Comparison of ENCODE assay signal across 9 cellular contexts in the genomic region with DNA sequence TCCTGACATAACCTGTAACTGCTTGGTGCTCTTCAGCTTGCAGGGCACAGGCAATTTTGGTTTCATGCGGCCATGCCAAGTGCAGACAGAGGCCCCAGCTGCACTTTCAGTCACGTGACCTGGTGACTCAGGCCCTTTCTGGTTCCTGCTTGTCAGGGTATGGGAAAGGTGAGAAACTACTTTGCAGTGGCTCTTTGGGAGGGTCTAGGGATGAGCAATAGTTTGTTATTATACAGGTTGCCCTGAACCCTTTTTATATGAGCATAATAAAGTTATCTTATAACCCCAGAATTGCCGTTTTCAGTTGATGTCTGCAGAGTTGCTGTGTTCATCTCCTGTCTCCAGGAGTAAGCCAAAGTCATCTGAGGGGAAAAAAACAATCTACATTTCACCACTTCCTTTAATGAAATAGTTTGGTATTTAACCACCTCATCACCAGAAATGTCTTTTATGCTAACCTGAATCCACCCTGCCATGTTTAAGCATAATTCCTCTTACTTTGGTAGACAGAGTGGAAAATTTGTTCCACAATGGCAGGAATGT. TPM values are rescaled to one million over a fixed set of nuclear protein-coding genes. Genes with fewer than 3 reads are reported as not detected.
DNase-seq lines count a peak whose midpoint lies in the region; ATAC-seq and TF ChIP-seq lines count a peak whose summit lies in the region.
"Had no signal": no experiment of that assay in that cellular context is flagged by ENCODE, and none has a peak within 500 bp of the region (broad histone marks: within the 10 kb centered on the region; RNA-seq: fewer than 3 reads in every experiment).

No MANE protein-coding gene starts in this region.

- peak; percentile 72 for ATAC-seq in GM18520 (IDR thresholded peaks at IDR 0.05; ENCODE audit: unreplicated experiment)
- peak; percentile 58 for ATAC-seq in HG03520 (IDR thresholded peaks at IDR 0.05; ENCODE audit: unreplicated experiment)
- peak; percentile 92 for ATAC-seq in left colon
- ATAC-seq in GM21737 (IDR thresholded peaks at IDR 0.05; ENCODE audit: unreplicated experiment): no peak

- H3K27ac Mint-ChIP-seq in T-helper 2 cell treated with Interferon-gamma antibody and Interleukin-4, amounts not matched to agents 5 μg/mL and 100 μg/mL, for 36 hours: peak overlapping the region; percentile 21
- H3K27ac Mint-ChIP-seq: IgD-negative memory B cell had no signal

- H3K9me3 Mint-ChIP-seq in T-helper 2 cell treated with Interferon-gamma antibody and Interleukin-4, amounts not matched to agents 5 μg/mL and 100 μg/mL, for 36 hours: peaks cover 3% of the 10 kb centered on the region

- intact Hi-C loops in adrenal gland (cut with DNase I) (no loop called here), left colon (cut with DNase I, micrococcal nuclease) (no loop called here)

- no peak overlapping the region for H3K4me3 ChIP-seq in adrenal gland

- H3K36me3 ChIP-seq in adrenal gland (replicated peaks in 1 of 2): no peaks in the 10 kb centered on the region

- H3K4me1 ChIP-seq in adrenal gland (replicated peaks in 1 of 2): peaks cover 0 to 4% of the 10 kb centered on the region in 2 donors

- no peak overlapping the region for H3K27ac ChIP-seq in adrenal gland

- H3K36me3 Mint-ChIP-seq in T-helper 2 cell treated with Interferon-gamma antibody and Interleukin-4, amounts not matched to agents 5 μg/mL and 100 μg/mL, for 36 hours (ENCODE audit: low read depth): no peaks in the 10 kb centered on the region

- peaks cover 8% of the 10 kb centered on the region for H3K4me1 Mint-ChIP-seq in T-helper 2 cell treated with Interferon-gamma antibody and Interleukin-4, amounts not matched to agents 5 μg/mL and 100 μg/mL, for 36 hours (ENCODE audit: low read depth)

- no peak for TF ChIP-seq CTCF in adrenal gland (IDR thresholded peaks at IDR 0.05)

- H3K27me3 Mint-ChIP-seq in T-helper 2 cell treated with Interferon-gamma antibody and Interleukin-4, amounts not matched to agents 5 μg/mL and 100 μg/mL, for 36 hours (ENCODE audit: low read depth): peaks cover 21% of the 10 kb centered on the region

- peaks cover 0 to 4% (median 0%) of the 10 kb centered on the region in 3 donors for H3K9me3 ChIP-seq in adrenal gland (replicated peaks in 1 of 3)

- TF ChIP-seq POLR2A in adrenal gland (IDR thresholded peaks at IDR 0.05): no peak

- 18 to 28% (median 23%) methylated on average over 3 of the region's 3 CpGs for WGBS in adrenal gland, 4 donors

- DNase-seq in T-helper 2 cell treated with Interferon-gamma antibody and Interleukin-4, amounts not matched to agents 5 μg/mL and 100 μg/mL, for 36 hours (ENCODE audit: low spot score): peak; percentile 69
- DNase-seq in adrenal gland (peak; percentile 51 to 80 (median 78)), left colon (peak; percentile 60 to 74), NCI-H345 (lab: John Stamatoyannopoulos, UW) (no peak)
- DNase-seq in stimulated activated CD8-positive, alpha-beta memory T cell treated with anti-CD3 and anti-CD28 coated beads, Interleukin-15, amount 100 ng/mL, for 4 hours (ENCODE audit: low read depth in 2 of 2): peak; percentile 54 to 58

- H3K27me3 ChIP-seq in adrenal gland: no peaks in the 10 kb centered on the region

- H3K4me3 Mint-ChIP-seq in T-helper 2 cell treated with Interferon-gamma antibody and Interleukin-4, amounts not matched to agents 5 μg/mL and 100 μg/mL, for 36 hours: no peak overlapping the region
- H3K4me3 Mint-ChIP-seq: IgD-negative memory B cell had no signal

RNA-seq across cellular contexts. Expression of a gene that starts 30.9 kb away (rescaled TPM):
- total RNA-seq in adrenal gland: 100 to 1,000 TPM in 2 of 8 donors, 10 to 100 TPM in 6; 50.6 to 129 (median 76.1) TPM
- 10 to 100 TPM; 21.2 to 61.4 (median 27.9) TPM for polyA plus RNA-seq in adrenal gland
- total RNA-seq in left colon: 1,000 to 10,000 TPM in 1 of 2 donors, 100 to 1,000 TPM in 1; 459 to 1,135 TPM
- polyA plus RNA-seq: IgD-negative memory B cell had no signal
